In genomic region chr17:80053102-80053501, GRCh38 we compare ENCODE assay signal across 2 cellular contexts.
TF ChIP-seq lines count a peak whose summit lies in the region.

No MANE protein-coding gene starts in this region.

TF ChIP-seq in SK-N-SH, 30 proteins besides CTCF, POLR2A, EP300 and RAD21 (continued from another document):
- TF ChIP-seq POLR2AphosphoS5 (IDR thresholded peaks at IDR 0.05; ENCODE audit: low read depth, low read length) (no peak), MEF2A (IDR thresholded peaks at IDR 0.05; ENCODE audit: borderline replicate concordance, low read depth) (no peak)

TF ChIP-seq in SK-N-SH treated with all-trans-retinoic acid at 6 μM for 48 hours, 23 proteins besides CTCF, POLR2A, EP300 and RAD21 (continued from another document):
- TF ChIP-seq, protein P1, sequence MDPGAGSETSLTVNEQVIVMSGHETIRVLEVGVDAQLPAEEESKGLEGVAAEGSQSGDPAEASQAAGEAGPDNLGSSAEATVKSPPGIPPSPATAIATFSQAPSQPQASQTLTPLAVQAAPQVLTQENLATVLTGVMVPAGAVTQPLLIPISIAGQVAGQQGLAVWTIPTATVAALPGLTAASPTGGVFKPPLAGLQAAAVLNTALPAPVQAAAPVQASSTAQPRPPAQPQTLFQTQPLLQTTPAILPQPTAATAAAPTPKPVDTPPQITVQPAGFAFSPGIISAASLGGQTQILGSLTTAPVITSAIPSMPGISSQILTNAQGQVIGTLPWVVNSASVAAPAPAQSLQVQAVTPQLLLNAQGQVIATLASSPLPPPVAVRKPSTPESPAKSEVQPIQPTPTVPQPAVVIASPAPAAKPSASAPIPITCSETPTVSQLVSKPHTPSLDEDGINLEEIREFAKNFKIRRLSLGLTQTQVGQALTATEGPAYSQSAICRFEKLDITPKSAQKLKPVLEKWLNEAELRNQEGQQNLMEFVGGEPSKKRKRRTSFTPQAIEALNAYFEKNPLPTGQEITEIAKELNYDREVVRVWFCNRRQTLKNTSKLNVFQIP (CRISPR knock-in tag; IDR thresholded peaks at IDR 0.05; ENCODE audit: borderline replicate concordance, low read depth) = no peak
- no peak for TF ChIP-seq OSR1 (CRISPR knock-in tag; IDR thresholded peaks at IDR 0.05)
- TF ChIP-seq ISL1 (CRISPR knock-in tag; IDR thresholded peaks at IDR 0.05) = no peak
- no peak for TF ChIP-seq TOX (CRISPR knock-in tag; IDR thresholded peaks at IDR 0.05; ENCODE audit: borderline replicate concordance)
- TF ChIP-seq TCF4 (CRISPR knock-in tag; IDR thresholded peaks at IDR 0.05; ENCODE audit: borderline replicate concordance) = no peak
- no peak for TF ChIP-seq CSRNP3 (CRISPR knock-in tag; IDR thresholded peaks at IDR 0.05)
- TF ChIP-seq ZFP3 (CRISPR knock-in tag; IDR thresholded peaks at IDR 0.05) = no peak
- TF ChIP-seq ESRRG (CRISPR knock-in tag; IDR thresholded peaks at IDR 0.05) = no peak
- TF ChIP-seq PPARA (CRISPR knock-in tag; IDR thresholded peaks at IDR 0.05; ENCODE audit: borderline replicate concordance) = no peak
